ENCODE assay signal across 1 cellular context in genomic region chr20:60210779-60211617, GRCh38.
A peak's percentile ranks its signal among the peaks of the same experiment; 100 is the strongest.
TF ChIP-seq lines count a peak whose summit lies in the region.

No MANE protein-coding gene starts in this region.

TF ChIP-seq in GM12878, 131 proteins besides CTCF, POLR2A, EP300 and RAD21 (continued from another document):
- TF ChIP-seq PBX3 (IDR thresholded peaks at IDR 0.05; ENCODE audit: insufficient replicate concordance, low read depth, low read length) (peak; percentile 85), BACH1 (IDR thresholded peaks at IDR 0.05; ENCODE audit: borderline replicate concordance) (no peak), YY1 (IDR thresholded peaks at IDR 0.05; ENCODE audit: low read depth, low read length) (0 out of 2 replicates have a peak, but pooled peaks have one; percentile 27), NFXL1 (IDR thresholded peaks at IDR 0.05; ENCODE audit: borderline replicate concordance) (no peak), RBBP5 (conservative IDR thresholded peaks at IDR 0.05) (no peak), IKZF2 (IDR thresholded peaks at IDR 0.05) (no peak)
